Comparison of ENCODE assay signal across 28 cellular contexts in genomic region chrX:47227334-47227583, GRCh38.
"Had no signal": no experiment of that assay in that cellular context is flagged by ENCODE, and none has a peak within 500 bp of the region (broad histone marks: within the 10 kb centered on the region; RNA-seq: fewer than 3 reads in every experiment).

No MANE protein-coding gene starts in this region.

- H3K27me3 Mint-ChIP-seq: dendritic cell treated with granulocyte-macrophage colony-stimulating factor and Interleukin-4, amounts not matched to agents 40 ng/mL and 50 ng/mL, for 4 days; effector memory CD8-positive, alpha-beta T cell had no signal

- H3K9me3 ChIP-seq: colonic mucosa, esophagus muscularis mucosa, esophagus squamous epithelium, gastrocnemius medialis, gastroesophageal sphincter, heart left ventricle, heart right ventricle had no signal

- H3K4me1 ChIP-seq: colonic mucosa, foreskin keratinocyte, gastrocnemius medialis had no signal

- H3K36me3 ChIP-seq: colonic mucosa had no signal

- H3K27me3 ChIP-seq: colonic mucosa, esophagus muscularis mucosa, esophagus squamous epithelium, foreskin keratinocyte, gastrocnemius medialis, gastroesophageal sphincter had no signal

- FAIRE-seq: endometrium, endothelial cell of umbilical vein, frontal cortex had no signal

- H3K9me3 Mint-ChIP-seq: dendritic cell treated with granulocyte-macrophage colony-stimulating factor and Interleukin-4, amounts not matched to agents 40 ng/mL and 50 ng/mL, for 4 days; effector memory CD8-positive, alpha-beta T cell; endodermal cell had no signal

- DNase-seq: colonic mucosa; cortex of kidney; dermis blood vessel endothelial cell; effector CD4-positive, alpha-beta T cell; effector CD8-positive, alpha-beta T cell; effector memory CD4-positive, alpha-beta T cell; effector memory CD8-positive, alpha-beta T cell; endodermal cell; erythroblast; esophagus squamous epithelium; foreskin fibroblast; foreskin keratinocyte; foreskin melanocyte; gastrocnemius medialis; glutamatergic neuron; head of caudate nucleus; heart left ventricle; heart right ventricle had no signal

- H3K4me1 Mint-ChIP-seq: endodermal cell had no signal

- H3K4me3 Mint-ChIP-seq: dendritic cell treated with granulocyte-macrophage colony-stimulating factor and Interleukin-4, amounts not matched to agents 40 ng/mL and 50 ng/mL, for 4 days; effector memory CD8-positive, alpha-beta T cell; endodermal cell had no signal

- ATAC-seq: effector memory CD8-positive, alpha-beta T cell; esophagus mucosa; foreskin keratinocyte; gastrocnemius medialis; gastroesophageal sphincter; heart left ventricle; heart right ventricle had no signal

- H3K27ac ChIP-seq: colonic mucosa, coronary artery, dorsolateral prefrontal cortex, epithelial cell of prostate, esophagus muscularis mucosa, esophagus squamous epithelium, foreskin keratinocyte, gastrocnemius medialis, gastroesophageal sphincter, heart left ventricle, heart right ventricle had no signal

- H3K27ac Mint-ChIP-seq: dendritic cell treated with granulocyte-macrophage colony-stimulating factor and Interleukin-4, amounts not matched to agents 40 ng/mL and 50 ng/mL, for 4 days; endodermal cell had no signal

- H3K4me3 ChIP-seq: colonic mucosa, coronary artery, dorsolateral prefrontal cortex, esophagus muscularis mucosa, esophagus squamous epithelium, gastrocnemius medialis, gastroesophageal sphincter, heart left ventricle, heart right ventricle had no signal
